28 cellular contexts compared by ENCODE assay signal in the genomic region with DNA sequence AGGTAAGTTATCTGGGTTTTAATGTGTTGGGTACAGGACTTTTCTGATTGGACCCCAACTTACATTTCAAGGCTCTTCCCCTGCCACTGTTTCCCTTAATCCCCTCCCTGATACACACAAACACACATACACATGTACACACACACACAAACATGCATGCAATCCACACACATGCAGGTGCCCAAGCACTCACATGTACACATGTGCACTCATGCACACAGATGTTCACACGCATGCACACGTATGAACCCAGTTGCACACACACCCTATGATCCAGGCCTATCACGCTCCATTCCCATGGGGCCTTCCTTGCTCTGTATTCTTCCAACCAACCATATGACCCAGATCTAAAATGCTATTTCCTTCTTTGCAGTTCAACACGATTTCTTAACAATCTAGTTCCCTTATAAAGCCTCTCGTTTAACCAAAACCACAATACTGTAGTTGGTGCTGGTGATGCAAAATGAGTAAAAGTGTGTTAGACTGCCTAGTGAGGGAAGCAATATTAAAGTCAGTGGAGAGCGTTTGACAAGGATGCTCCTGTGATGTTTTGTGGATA.
DNase-seq lines count a peak whose midpoint lies in the region; ATAC-seq and TF ChIP-seq lines count a peak whose summit lies in the region.
"Had no signal": no experiment of that assay in that cellular context is flagged by ENCODE, and none has a peak within 500 bp of the region (broad histone marks: within the 10 kb centered on the region; RNA-seq: fewer than 3 reads in every experiment).

No MANE protein-coding gene starts in this region.

- H3K4me1 ChIP-seq in adipocyte (ENCODE audit: control insufficient read depth, insufficient read depth, low read length) = peaks cover 16% of the 10 kb centered on the region
- H3K4me1 ChIP-seq: breast epithelium, parathyroid adenoma had no signal

- peaks cover 7 to 19% of the 10 kb centered on the region in 2 donors for H3K4me1 Mint-ChIP-seq in stimulated activated naive B cell treated with anti-CD40 and anti-IgM and Interleukin-4, amounts not matched to agents 10 μg/mL and 1 μg/mL and 100 μg/mL, for 72 hours

- H3K36me3 ChIP-seq in adipocyte (ENCODE audit: control insufficient read depth, insufficient read depth, low read length, severe bottlenecking) = peaks cover 39% of the 10 kb centered on the region
- H3K36me3 ChIP-seq: breast epithelium had no signal

- DNase-seq in GF-D8 (lab: John Stamatoyannopoulos, UW) (peak; percentile 42), NB4 (ENCODE audit: low read depth) (peak; percentile 78), adipocyte (ENCODE audit: low read depth) (no peak), cerebellar nuclear complex (lab: John Stamatoyannopoulos, UW) (no peak), NCI-H82 (lab: John Stamatoyannopoulos, UW) (no peak)
- DNase-seq in stimulated activated naive B cell treated with anti-CD40 and anti-IgM and Interleukin-4, amounts not matched to agents 10 μg/mL and 1 μg/mL and 100 μg/mL, for 72 hours = no peak
- DNase-seq: activated CD4-positive, alpha-beta T cell treated with anti-CD3 and anti-CD28 coated beads, Interleukin-2, amount 50 U/mL, for 1 hour; activated naive CD4-positive, alpha-beta T cell treated with Interleukin-2 at 50 U/mL for 16 hours; activated T-cell treated with anti-CD3 and anti-CD28 coated beads, Interleukin-2, amount 50 U/mL, for 48 hours; CD4-positive, CD25-positive, alpha-beta regulatory T cell; effector CD8-positive, alpha-beta T cell; erythroblast; GOT3; IMR-90; NCI-H1417; NCI-H2081; NCI-H345; NCI-H748 treated with DMSO at 0.1 percent for 48 hours; OCI-M1; spleen; T1000 had no signal

- no peak overlapping the region for H3K4me3 Mint-ChIP-seq in stimulated activated naive B cell treated with anti-CD40 and anti-IgM and Interleukin-4, amounts not matched to agents 10 μg/mL and 1 μg/mL and 100 μg/mL, for 72 hours
- H3K4me3 Mint-ChIP-seq: CD4-positive, CD25-positive, alpha-beta regulatory T cell; neural crest cell; type B pancreatic cell; WTC11 had no signal

- no peak overlapping the region for H3K4me3 ChIP-seq in NB4 (ENCODE audit: low read depth, low read length)
- no peak overlapping the region for H3K4me3 ChIP-seq in adipocyte (ENCODE audit: low read length)
- H3K4me3 ChIP-seq: breast epithelium, right atrium auricular region, spleen had no signal

- no peak for TF ChIP-seq POLR2A in NB4 (IDR thresholded peaks at IDR 0.05; ENCODE audit: extremely low read depth, insufficient read length)

- peak overlapping the region; percentile 39 for H3K27ac Mint-ChIP-seq in stimulated activated naive B cell treated with anti-CD40 and anti-IgM and Interleukin-4, amounts not matched to agents 10 μg/mL and 1 μg/mL and 100 μg/mL, for 72 hours
- H3K27ac Mint-ChIP-seq: type B pancreatic cell, WTC11 had no signal

- H3K9me3 Mint-ChIP-seq in stimulated activated naive B cell treated with anti-CD40 and anti-IgM and Interleukin-4, amounts not matched to agents 10 μg/mL and 1 μg/mL and 100 μg/mL, for 72 hours = no peaks in the 10 kb centered on the region
- H3K9me3 Mint-ChIP-seq: CD4-positive, CD25-positive, alpha-beta regulatory T cell; neural crest cell; type B pancreatic cell; WTC11 had no signal

- no peaks in the 10 kb centered on the region for H3K27me3 Mint-ChIP-seq in stimulated activated naive B cell treated with anti-CD40 and anti-IgM and Interleukin-4, amounts not matched to agents 10 μg/mL and 1 μg/mL and 100 μg/mL, for 72 hours
- H3K27me3 Mint-ChIP-seq: CD4-positive, CD25-positive, alpha-beta regulatory T cell; type B pancreatic cell had no signal

- ATAC-seq in stimulated activated naive B cell treated with anti-CD40 and anti-IgM and Interleukin-4, amounts not matched to agents 10 μg/mL and 1 μg/mL and 100 μg/mL, for 72 hours (replicated peaks) = no peak
- no peak for ATAC-seq in HG03571 (IDR thresholded peaks at IDR 0.05; ENCODE audit: unreplicated experiment)
- ATAC-seq: WTC11 had no signal

- no peak for TF ChIP-seq CTCF in NB4 (IDR thresholded peaks at IDR 0.05; ENCODE audit: low read depth, low read length)

- peak overlapping the region; percentile 77 for H3K9ac ChIP-seq in adipocyte (ENCODE audit: low read length)
- H3K9ac ChIP-seq: parathyroid adenoma had no signal

- H3K36me3 Mint-ChIP-seq in stimulated activated naive B cell treated with anti-CD40 and anti-IgM and Interleukin-4, amounts not matched to agents 10 μg/mL and 1 μg/mL and 100 μg/mL, for 72 hours = peaks cover 19 to 27% of the 10 kb centered on the region in 2 donors
- H3K36me3 Mint-ChIP-seq: WTC11 had no signal

- no peaks in the 10 kb centered on the region for H3K27me3 ChIP-seq in adipocyte (replicated peaks; ENCODE audit: control insufficient read depth, insufficient read depth, low read length)
- H3K27me3 ChIP-seq: breast epithelium, right atrium auricular region, spleen had no signal

- H3K9me3 ChIP-seq in adipocyte (ENCODE audit: control insufficient read depth, low read length) = no peaks in the 10 kb centered on the region
- H3K9me3 ChIP-seq: breast epithelium, right atrium auricular region, spleen had no signal

Comparison
In these comparisons a context has a peak if more than half of its experiments do, and no peak if none do; other contexts are left out.
1. DNase-seq: peak in GF-D8 (single experiment) and NB4 (single experiment); none in adipocyte (single experiment), stimulated activated naive B cell treated with anti-CD40 and anti-IgM and Interleukin-4, amounts not matched to agents 10 μg/mL and 1 μg/mL and 100 μg/mL, for 72 hours (single experiment), cerebellar nuclear complex (0 of 2) and NCI-H82 (single experiment).